In the genomic region with DNA sequence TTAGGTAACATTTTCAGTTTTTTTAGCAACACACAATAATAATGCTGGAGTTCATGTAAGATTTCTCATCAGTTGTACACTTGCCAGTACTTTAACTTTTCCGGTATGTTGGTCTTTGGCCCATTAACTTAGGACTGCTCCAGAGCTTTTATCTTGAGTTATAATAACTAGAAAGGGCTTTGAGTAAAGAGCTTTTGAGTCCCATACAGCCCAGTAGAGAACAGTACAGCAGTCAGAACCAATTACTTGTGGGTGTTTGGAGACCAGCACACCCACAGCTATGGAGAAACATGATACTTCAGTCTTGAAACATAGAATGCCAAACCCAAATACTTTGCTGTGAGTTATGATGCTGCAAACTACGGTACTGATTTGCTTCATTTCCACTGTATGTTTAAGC, we compare ENCODE assay signal across 34 cellular contexts.
A peak's percentile ranks its signal among the peaks of the same experiment; 100 is the strongest.
DNase-seq lines count a peak whose midpoint lies in the region; ATAC-seq and TF ChIP-seq lines count a peak whose summit lies in the region.
"Had no signal": no experiment of that assay in that cellular context is flagged by ENCODE, and none has a peak within 500 bp of the region (broad histone marks: within the 10 kb centered on the region; RNA-seq: fewer than 3 reads in every experiment).

No MANE protein-coding gene starts in this region.

- TF ChIP-seq CTCF in osteoblast (IDR thresholded peaks at IDR 0.05; ENCODE audit: extremely low read depth, low read depth, low read length), result no peak

- peak overlapping the region; percentile 40 for H3K4me3 ChIP-seq in adipocyte (ENCODE audit: low read length)
- H3K4me3 ChIP-seq in osteoblast (ENCODE audit: insufficient read depth, low read length), result no peak overlapping the region
- H3K4me3 ChIP-seq: gastrocnemius medialis, GM12878, Peyer's patch, right atrium auricular region, upper lobe of right lung had no signal

- H3K4me2 ChIP-seq in osteoblast (ENCODE audit: insufficient read depth, low read length), result no peak overlapping the region

- H2AFZ ChIP-seq in osteoblast (ENCODE audit: low read length), result peak overlapping the region; percentile 52

- peaks cover 20% of the 10 kb centered on the region for H3K4me1 ChIP-seq in adipocyte (ENCODE audit: control insufficient read depth, insufficient read depth, low read length)
- peaks cover 5% of the 10 kb centered on the region for H3K4me1 ChIP-seq in osteoblast (ENCODE audit: insufficient read depth, low read length)
- H3K4me1 ChIP-seq: Caco-2, gastrocnemius medialis, Peyer's patch, right atrium auricular region, upper lobe of right lung had no signal

- H4K20me1 ChIP-seq in osteoblast (ENCODE audit: insufficient read depth, low read length), result no peaks in the 10 kb centered on the region

- H3K36me3 ChIP-seq in adipocyte (ENCODE audit: control insufficient read depth, insufficient read depth, low read length, severe bottlenecking) (no peaks in the 10 kb centered on the region), osteoblast (ENCODE audit: insufficient read depth, low read length) (no peaks in the 10 kb centered on the region)
- H3K36me3 ChIP-seq: brain microvascular endothelial cell, gastrocnemius medialis, Peyer's patch, right atrium auricular region, upper lobe of right lung had no signal

- H3K27me3 ChIP-seq in adipocyte (replicated peaks; ENCODE audit: control insufficient read depth, insufficient read depth, low read length), result no peaks in the 10 kb centered on the region
- H3K27me3 ChIP-seq in osteoblast (ENCODE audit: insufficient read depth, low read length), result no peaks in the 10 kb centered on the region
- H3K27me3 ChIP-seq: brain microvascular endothelial cell, gastrocnemius medialis, Peyer's patch, right atrium auricular region, upper lobe of right lung had no signal

- DNase-seq in EH (ENCODE audit: low read depth), result peak; percentile 29
- peak; percentile 85 for DNase-seq in adipocyte (ENCODE audit: low read depth)
- DNase-seq in fibroblast of peridontal ligament (ENCODE audit: extremely low read depth), result peak; percentile 82
- DNase-seq in osteoblast (ENCODE audit: insufficient read length, low spot score, missing footprints), result no peak
- DNase-seq in DMS53 treated with DMSO at 0.1 percent for 48 hours (lab: John Stamatoyannopoulos, UW; ENCODE audit: unreplicated experiment), result no peak
- no peak for DNase-seq in NCI-H748 (lab: John Stamatoyannopoulos, UW; ENCODE audit: unreplicated experiment)
- DNase-seq: activated B cell treated with CpG ODN at 0.5 μM for 24 hours; activated CD8-positive, alpha-beta memory T cell treated with anti-CD3 and anti-CD28 coated beads, Interleukin-2, amount 10 ng/mL, durations not matched to agents 7 days and 5 days; activated naive CD8-positive, alpha-beta T cell treated with anti-CD3 and anti-CD28 coated beads, Interleukin-2, amount 50 U/mL, for 24 hours; activated T-cell treated with anti-CD3 and anti-CD28 coated beads, Interleukin-2, amount 50 U/mL, for 48 hours; brain microvascular endothelial cell; C1 segment of cervical spinal cord; Caco-2; effector CD4-positive, alpha-beta T cell; gastrocnemius medialis; HCEC 1CT; hippocampal formation; Karpas-422; midbrain; MV-4-11; natural killer cell; NCI-H187; NCI-H524 treated with DMSO at 0.1 percent for 48 hours; Peyer's patch; stimulated activated CD4-positive, alpha-beta T cell treated with anti-CD3 and anti-CD28 coated beads, Interleukin-12 subunit alpha, Interleukin-12 subunit beta, amount 100 ng/mL, for 4 hours; stimulated activated CD4-positive, alpha-beta T cell treated with anti-CD3 and anti-CD28 coated beads, Interleukin-4, amount 100 ng/mL, for 4 hours; T-helper 1 cell; upper lobe of right lung had no signal

- peak overlapping the region; percentile 17 for H3K9ac ChIP-seq in adipocyte (ENCODE audit: low read length)

- ATAC-seq in HG02763 (IDR thresholded peaks at IDR 0.05; ENCODE audit: unreplicated experiment) (no peak), HG03135 (IDR thresholded peaks at IDR 0.05; ENCODE audit: unreplicated experiment) (no peak)
- ATAC-seq: activated CD8-positive, alpha-beta memory T cell treated with anti-CD3 and anti-CD28 coated beads, Interleukin-2, amount 10 ng/mL, durations not matched to agents 7 days and 5 days; activated naive CD8-positive, alpha-beta T cell treated with anti-CD3 and anti-CD28 coated beads, Interleukin-2, amount 50 U/mL, for 24 hours; gastrocnemius medialis; GM12878; left lobe of liver; natural killer cell; stimulated activated memory B cell treated with anti-CD40 and anti-IgM and Interleukin-4, amounts not matched to agents 10 μg/mL and 1 μg/mL and 100 μg/mL, for 72 hours; upper lobe of right lung had no signal

- H3K27ac ChIP-seq in osteoblast (ENCODE audit: low read depth, low read length), result no peak overlapping the region
- H3K27ac ChIP-seq: brain microvascular endothelial cell, gastrocnemius medialis, Peyer's patch, right atrium auricular region, upper lobe of right lung had no signal

- H3K9me3 ChIP-seq in adipocyte (ENCODE audit: control insufficient read depth, low read length), result peaks cover 7% of the 10 kb centered on the region
- no peaks in the 10 kb centered on the region for H3K9me3 ChIP-seq in osteoblast (ENCODE audit: low read depth, low read length)
- H3K9me3 ChIP-seq: Caco-2, gastrocnemius medialis, Peyer's patch had no signal

- no peaks in the 10 kb centered on the region for H3K79me2 ChIP-seq in osteoblast (ENCODE audit: insufficient read depth, low read length)

Comparison
In these comparisons a context has a peak if more than half of its experiments do, and no peak if none do; other contexts are left out.
1. DNase-seq: peak in EH (single experiment), adipocyte (single experiment) and fibroblast of peridontal ligament (single experiment); none in osteoblast (single experiment), DMS53 treated with DMSO at 0.1 percent for 48 hours (single experiment) and NCI-H748 (single experiment).